In genomic region chr14:55467307-55467706, GRCh38 we compare ENCODE assay signal across 33 cellular contexts. TPM values are rescaled to one million over a fixed set of nuclear protein-coding genes. Genes with fewer than 3 reads are reported as not detected.
"Had no signal": no experiment of that assay in that cellular context is flagged by ENCODE, and none has a peak within 500 bp of the region (broad histone marks: within the 10 kb centered on the region; RNA-seq: fewer than 3 reads in every experiment).

No MANE protein-coding gene starts in this region.

- H3K9me3 ChIP-seq: esophagus squamous epithelium, gastrocnemius medialis, lower lobe of right lung, mucosa of descending colon had no signal

- H3K4me3 ChIP-seq: coronary artery, esophagus squamous epithelium, gastrocnemius medialis, heart right ventricle, left lung, lower lobe of right lung, mucosa of descending colon had no signal

- DNase-seq: effector CD8-positive, alpha-beta T cell; effector memory CD8-positive, alpha-beta T cell; endodermal cell; erythroblast; esophagus squamous epithelium; foreskin fibroblast; foreskin melanocyte; gastrocnemius medialis; glutamatergic neuron; head of caudate nucleus; heart right ventricle; hippocampal formation; left cardiac atrium; left lung; left ventricle myocardium superior; lower lobe of right lung; mesenchymal stem cell; mucosa of descending colon had no signal

- FAIRE-seq: colon, endometrium, islet of Langerhans, keratinocyte had no signal

- H3K27me3 ChIP-seq: esophagus squamous epithelium, gastrocnemius medialis, left lung had no signal

- H3K36me3 ChIP-seq: esophagus squamous epithelium, gastrocnemius medialis, heart right ventricle, left lung, lower lobe of right lung had no signal

- ATAC-seq: effector memory CD8-positive, alpha-beta T cell; esophagus mucosa; gastrocnemius medialis; heart right ventricle; left cardiac atrium; left lung; left ventricle myocardium superior; lower lobe of right lung; mucosa of descending colon had no signal

- H3K27ac ChIP-seq: coronary artery, epithelial cell of prostate, esophagus squamous epithelium, gastrocnemius medialis, heart right ventricle, left lung, lower lobe of right lung had no signal

- H3K4me1 ChIP-seq: gastrocnemius medialis, left lung, lower lobe of right lung had no signal

RNA-seq across cellular contexts. Expression of gene TBPL2, which starts 26.9 kb away (rescaled TPM):
- total RNA-seq: dermis microvascular lymphatic vessel endothelial cell, endodermal cell, esophagus mucosa, esophagus squamous epithelium, gastrocnemius medialis, glomerular endothelial cell, heart right ventricle, kidney epithelial cell, left cardiac atrium, left lung, left ventricle myocardium superior, lower leg skin, lower lobe of right lung, lung microvascular endothelial cell, mesenteric fat pad, mesothelial cell of epicardium, mucosa of descending colon, myocyte had no signal
- polyA plus RNA-seq: heart right ventricle, keratinocyte had no signal
